26 cellular contexts compared by ENCODE assay signal in the genomic region with DNA sequence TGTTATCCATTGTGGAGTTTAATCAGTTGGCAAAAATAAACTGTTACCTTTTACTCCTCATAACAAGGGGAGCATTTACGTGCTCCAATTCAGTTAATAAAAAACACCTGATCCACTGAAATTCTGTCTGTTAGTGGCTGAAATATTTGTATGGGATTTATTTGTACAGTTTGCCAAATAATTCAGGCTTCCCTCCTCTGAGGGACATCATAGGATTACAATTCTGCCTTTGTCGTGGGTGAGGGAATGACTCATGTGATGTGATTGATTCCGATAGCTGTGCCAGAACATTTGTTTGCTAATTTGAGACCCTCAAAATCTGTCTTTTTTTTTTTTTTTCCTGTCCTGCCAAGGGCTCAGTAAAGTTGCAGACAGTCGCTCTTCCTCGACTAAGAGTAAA.
"Had no signal": no experiment of that assay in that cellular context is flagged by ENCODE, and none has a peak within 500 bp of the region (broad histone marks: within the 10 kb centered on the region; RNA-seq: fewer than 3 reads in every experiment).

No MANE protein-coding gene starts in this region.

- H3K27me3 Mint-ChIP-seq: activated naive CD8-positive, alpha-beta T cell treated with anti-CD3 and anti-CD28 coated beads, Interleukin-2, amount 10 ng/mL, durations not matched to agents 7 days and 5 days; memory B cell; natural killer cell treated with Interleukin-12 subunit alpha and Interleukin-12 subunit beta and Interleukin-15 and Interleukin-18, amount 100 ng/mL, for 72 hours; stimulated activated naive B cell treated with anti-CD40 and anti-IgM and Interleukin-4, amounts not matched to agents 10 μg/mL and 1 μg/mL and 100 μg/mL, for 72 hours had no signal

- H3K27ac ChIP-seq: cardiac muscle cell, heart right ventricle, neutrophil, ovary, right lobe of liver, testis, uterus had no signal

- H3K4me1 Mint-ChIP-seq: activated naive CD8-positive, alpha-beta T cell treated with anti-CD3 and anti-CD28 coated beads, Interleukin-2, amount 10 ng/mL, durations not matched to agents 7 days and 5 days; memory B cell; stimulated activated naive B cell treated with anti-CD40 and anti-IgM and Interleukin-4, amounts not matched to agents 10 μg/mL and 1 μg/mL and 100 μg/mL, for 72 hours had no signal

- H3K36me3 ChIP-seq: cardiac muscle cell, heart right ventricle, neutrophil, ovary, right lobe of liver, uterus had no signal

- H3K27me3 ChIP-seq: cardiac muscle cell, heart right ventricle, neutrophil, ovary, right lobe of liver, testis, uterus had no signal

- H3K4me3 ChIP-seq: cardiac muscle cell, heart right ventricle, ovary, right lobe of liver, smooth muscle cell, testis, uterus had no signal

- H3K36me3 Mint-ChIP-seq: activated naive CD8-positive, alpha-beta T cell treated with anti-CD3 and anti-CD28 coated beads, Interleukin-2, amount 10 ng/mL, durations not matched to agents 7 days and 5 days; memory B cell; stimulated activated naive B cell treated with anti-CD40 and anti-IgM and Interleukin-4, amounts not matched to agents 10 μg/mL and 1 μg/mL and 100 μg/mL, for 72 hours had no signal

- H3K4me3 Mint-ChIP-seq: activated CD8-positive, alpha-beta T cell treated with anti-CD3 and anti-CD28 coated beads, Interleukin-2, amount 10 ng/mL, durations not matched to agents 7 days and 5 days; activated naive CD8-positive, alpha-beta T cell treated with anti-CD3 and anti-CD28 coated beads, Interleukin-2, amount 10 ng/mL, durations not matched to agents 7 days and 5 days; activated T-cell treated with anti-CD3 and anti-CD28 coated beads, Interleukin-2, amount 50 U/mL, for 4 hours; endodermal cell; memory B cell; natural killer cell treated with Interleukin-12 subunit alpha and Interleukin-12 subunit beta and Interleukin-15 and Interleukin-18, amount 100 ng/mL, for 72 hours; stimulated activated naive B cell treated with anti-CD40 and anti-IgM and Interleukin-4, amounts not matched to agents 10 μg/mL and 1 μg/mL and 100 μg/mL, for 72 hours had no signal

- H3K9me3 ChIP-seq: heart right ventricle, neutrophil, ovary, right lobe of liver, testis, uterus had no signal

- DNase-seq: activated CD4-positive, alpha-beta T cell treated with anti-CD3 and anti-CD28 coated beads for 1 hour; activated CD4-positive, alpha-beta T cell treated with anti-CD3 and anti-CD28 coated beads, Interleukin-2, amount 50 U/mL, for 1 hour; activated CD8-positive, alpha-beta T cell treated with anti-CD3 and anti-CD28 coated beads, Interleukin-2, amount 10 ng/mL, durations not matched to agents 7 days and 5 days; activated naive CD4-positive, alpha-beta T cell treated with Interleukin-2 at 50 U/mL for 16 hours; activated naive CD8-positive, alpha-beta T cell treated with anti-CD3 and anti-CD28 coated beads, Interleukin-2, amount 10 ng/mL, durations not matched to agents 7 days and 5 days; activated T-cell treated with anti-CD3 and anti-CD28 coated beads, Interleukin-2, amount 50 U/mL, for 4 hours; amniotic stem cell; cortex of kidney; endodermal cell; heart right ventricle; islet precursor cell; left cardiac atrium; ovary; right lobe of liver; stimulated activated CD4-positive, alpha-beta T cell treated with anti-CD3 and anti-CD28 coated beads, Interleukin-15, amount 100 ng/mL, for 24 hours; stimulated activated CD8-positive, alpha-beta memory T cell treated with anti-CD3 and anti-CD28 coated beads, Interleukin-4, amount 100 ng/mL, for 48 hours; stimulated activated naive B cell treated with anti-CD40 and anti-IgM and Interleukin-4, amounts not matched to agents 10 μg/mL and 1 μg/mL and 100 μg/mL, for 72 hours; T-helper 9 cell; testis; trophoblast cell; uterus had no signal

- ATAC-seq: activated CD8-positive, alpha-beta T cell treated with anti-CD3 and anti-CD28 coated beads, Interleukin-2, amount 10 ng/mL, durations not matched to agents 7 days and 5 days; activated T-cell treated with anti-CD3 and anti-CD28 coated beads, Interleukin-2, amount 50 U/mL, for 4 hours; heart right ventricle; natural killer cell treated with Interleukin-12 subunit alpha and Interleukin-12 subunit beta and Interleukin-15 and Interleukin-18, amount 100 ng/mL, for 72 hours; stimulated activated naive B cell treated with anti-CD40 and anti-IgM and Interleukin-4, amounts not matched to agents 10 μg/mL and 1 μg/mL and 100 μg/mL, for 72 hours had no signal

- H3K4me1 ChIP-seq: right lobe of liver, testis, uterus had no signal

- H3K9me3 Mint-ChIP-seq: endodermal cell had no signal

- H3K27ac Mint-ChIP-seq: activated CD8-positive, alpha-beta T cell treated with anti-CD3 and anti-CD28 coated beads, Interleukin-2, amount 10 ng/mL, durations not matched to agents 7 days and 5 days; activated naive CD8-positive, alpha-beta T cell treated with anti-CD3 and anti-CD28 coated beads, Interleukin-2, amount 10 ng/mL, durations not matched to agents 7 days and 5 days; endodermal cell; memory B cell; natural killer cell treated with Interleukin-12 subunit alpha and Interleukin-12 subunit beta and Interleukin-15 and Interleukin-18, amount 100 ng/mL, for 72 hours; stimulated activated naive B cell treated with anti-CD40 and anti-IgM and Interleukin-4, amounts not matched to agents 10 μg/mL and 1 μg/mL and 100 μg/mL, for 72 hours had no signal
